Comparison of ENCODE assay signal across 34 cellular contexts in genomic region chr11:87072787-87073186, GRCh38.
"Had no signal": no experiment of that assay in that cellular context is flagged by ENCODE, and none has a peak within 500 bp of the region (broad histone marks: within the 10 kb centered on the region; RNA-seq: fewer than 3 reads in every experiment).

No MANE protein-coding gene starts in this region.

- H3K4me3 ChIP-seq: MG63 had no signal

- DNase-seq: Karpas-422, Kasumi-1, MG63, MM.1S, MV-4-11, NCI-H1048, NCI-H1092, NCI-H1092 treated with DMSO at 0.1 percent for 48 hours, NCI-H1105, NCI-H1105 treated with DMSO at 0.1 percent for 48 hours, NCI-H1417, NCI-H1417 treated with DMSO at 0.1 percent for 48 hours, NCI-H1436, NCI-H1436 treated with DMSO at 0.1 percent for 48 hours, NCI-H146, NCI-H1694, NCI-H1694 treated with DMSO at 0.1 percent for 48 hours, NCI-H187, NCI-H187 treated with DMSO at 0.1 percent for 48 hours, NCI-H1930, NCI-H2029, NCI-H2029 treated with DMSO at 0.1 percent for 48 hours, NCI-H2081, NCI-H2081 treated with DMSO at 0.1 percent for 48 hours, NCI-H2107, NCI-H2171, NCI-H2171 treated with DMSO at 0.1 percent for 48 hours, NCI-H2227 treated with DMSO at 0.1 percent for 48 hours, NCI-H226, NCI-H345, NCI-H446, NCI-H446 treated with DMSO at 0.1 percent for 48 hours, NCI-H510A had no signal

- H3K36me3 ChIP-seq: MG63 had no signal

- H3K27ac ChIP-seq: KMS-11 had no signal

- H3K9ac ChIP-seq: KMS-11 had no signal

- H3K4me2 ChIP-seq: KMS-11 had no signal

- H3K9me3 ChIP-seq: MG63 had no signal

- H3K27me3 ChIP-seq: MG63 had no signal
